11 cellular contexts compared by ENCODE assay signal in genomic region chr4:87117051-87117729, GRCh38.
A peak's percentile ranks its signal among the peaks of the same experiment; 100 is the strongest.
DNase-seq lines count a peak whose midpoint lies in the region; ATAC-seq, FAIRE-seq and TF ChIP-seq lines count a peak whose summit lies in the region.
"Had no signal": no experiment of that assay in that cellular context is flagged by ENCODE, and none has a peak within 500 bp of the region (broad histone marks: within the 10 kb centered on the region; RNA-seq: fewer than 3 reads in every experiment).

No MANE protein-coding gene starts in this region.

- DNase-seq in H7, result peak; percentile 22
- DNase-seq in astrocyte (ENCODE audit: low read depth), result no peak
- peak; percentile 67 for DNase-seq in kidney
- no peak for DNase-seq in psoas muscle
- no peak for DNase-seq in CD8-positive, alpha-beta T cell
- DNase-seq in NCI-H1092 treated with DMSO at 0.1 percent for 48 hours (lab: John Stamatoyannopoulos, UW), result no peak
- DNase-seq: amniotic stem cell; hippocampal formation; stimulated activated CD4-positive, alpha-beta T cell treated with anti-CD3 and anti-CD28 coated beads, Interleukin-12 subunit alpha, Interleukin-12 subunit beta, amount 100 ng/mL, for 4 hours had no signal

- FAIRE-seq in astrocyte (lab: Jason Lieb, UNC), result no peak
- peak; percentile 90 for FAIRE-seq in kidney (lab: Jason Lieb, UNC)

- peaks cover under 1% of the 10 kb centered on the region for H3K79me2 ChIP-seq in astrocyte (ENCODE audit: insufficient read depth, low read length)

- H3K27me3 ChIP-seq in H7 (ENCODE audit: control insufficient read depth, insufficient read depth, low read length), result no peaks in the 10 kb centered on the region
- H3K27me3 ChIP-seq in astrocyte (ENCODE audit: insufficient read depth, low read length), result no peaks in the 10 kb centered on the region
- H3K27me3 ChIP-seq in psoas muscle (ENCODE audit: insufficient read depth in 3 of 3, low read length in 2 of 3), result no peaks in the 10 kb centered on the region
- no peaks in the 10 kb centered on the region for H3K27me3 ChIP-seq in CD8-positive, alpha-beta T cell (ENCODE audit: insufficient read depth, low read length)

- POLR2A ChIA-PET in CD8-positive, alpha-beta T cell (lab: Charles Lee), result no interaction called here

- no peaks in the 10 kb centered on the region for H3K27me3 Mint-ChIP-seq in astrocyte (ENCODE audit: low read depth, unreplicated experiment)
- no peaks in the 10 kb centered on the region for H3K27me3 Mint-ChIP-seq in CD8-positive, alpha-beta T cell (ENCODE audit: low read depth)

- WGBS in psoas muscle, 3 donors, result 23 to 43% (median 28%) methylated on average over 8 of the region's 8 CpGs

- no peaks in the 10 kb centered on the region for H3K9me3 Mint-ChIP-seq in astrocyte (ENCODE audit: unreplicated experiment)
- no peaks in the 10 kb centered on the region for H3K9me3 Mint-ChIP-seq in CD8-positive, alpha-beta T cell

- peaks cover 10% of the 10 kb centered on the region for H3K4me1 ChIP-seq in astrocyte (ENCODE audit: insufficient read depth, low read length)
- H3K4me1 ChIP-seq in kidney (ENCODE audit: control insufficient read depth in 1 of 2, insufficient read depth in 1 of 2, low read depth in 1 of 2, low read length in 2 of 2), result peaks cover 52 to 60% of the 10 kb centered on the region in 2 donors
- H3K4me1 ChIP-seq in psoas muscle, result peaks cover 64% of the 10 kb centered on the region
- H3K4me1 ChIP-seq in CD8-positive, alpha-beta T cell (ENCODE audit: insufficient read depth, low read length), result no peaks in the 10 kb centered on the region

- peak overlapping the region; percentile 41 for H3K27ac Mint-ChIP-seq in astrocyte (ENCODE audit: unreplicated experiment)
- H3K27ac Mint-ChIP-seq in CD8-positive, alpha-beta T cell, result no peak overlapping the region

- H3K36me3 ChIP-seq in H7 (replicated peaks; ENCODE audit: control insufficient read depth, insufficient read depth, low read length), result peaks cover 16% of the 10 kb centered on the region
- no peaks in the 10 kb centered on the region for H3K36me3 ChIP-seq in astrocyte (ENCODE audit: insufficient read depth, low read length)
- H3K36me3 ChIP-seq in kidney (ENCODE audit: control insufficient read depth in 1 of 2, insufficient read depth in 2 of 2, low read length in 2 of 2), result peaks cover 31 to 34% of the 10 kb centered on the region in 2 donors
- H3K36me3 ChIP-seq in psoas muscle (ENCODE audit: insufficient read depth in 1 of 2, low read depth in 1 of 2), result peaks cover 5 to 54% of the 10 kb centered on the region in 2 donors
- H3K36me3 ChIP-seq in CD8-positive, alpha-beta T cell (ENCODE audit: insufficient read depth, low read length), result peaks cover 21% of the 10 kb centered on the region

- H3K4me3 Mint-ChIP-seq in astrocyte (ENCODE audit: unreplicated experiment), result no peak overlapping the region
- H3K4me3 Mint-ChIP-seq in CD8-positive, alpha-beta T cell, result no peak overlapping the region

- H3K9ac ChIP-seq in astrocyte (ENCODE audit: low read length), result no peak overlapping the region
- peak overlapping the region in 1 of 2 donors; percentile 62 for H3K9ac ChIP-seq in kidney (ENCODE audit: low read length in 2 of 2)

- H3K9me3 ChIP-seq in astrocyte (ENCODE audit: insufficient read depth, low read depth, low read length) (no peaks in the 10 kb centered on the region), kidney (ENCODE audit: control insufficient read depth in 1 of 2, low read length in 2 of 2) (no peaks in the 10 kb centered on the region), psoas muscle (no peaks in the 10 kb centered on the region)
- H3K9me3 ChIP-seq in CD8-positive, alpha-beta T cell (ENCODE audit: low read length), result no peaks in the 10 kb centered on the region

- H4K20me1 ChIP-seq in astrocyte (ENCODE audit: insufficient read depth, low read length), result no peaks in the 10 kb centered on the region

- H3K4me2 ChIP-seq in astrocyte (ENCODE audit: low read length), result no peak overlapping the region

- H3K36me3 Mint-ChIP-seq in astrocyte (ENCODE audit: low read depth, unreplicated experiment), result peaks cover 32% of the 10 kb centered on the region
- H3K36me3 Mint-ChIP-seq in CD8-positive, alpha-beta T cell, result peaks cover 81% of the 10 kb centered on the region

- TF ChIP-seq CTCF in astrocyte (IDR thresholded peaks at IDR 0.05; ENCODE audit: insufficient read depth, low read depth, low read length), result no peak
- no peak for TF ChIP-seq CTCF in kidney (IDR thresholded peaks at IDR 0.05; ENCODE audit: borderline replicate concordance, extremely low read depth, insufficient read depth)
- no peak for TF ChIP-seq CTCF in psoas muscle (IDR thresholded peaks at IDR 0.05)
- TF ChIP-seq CTCF in CD8-positive, alpha-beta T cell (IDR thresholded peaks at IDR 0.05), result no peak

- H3K4me1 Mint-ChIP-seq in astrocyte (ENCODE audit: low read depth, unreplicated experiment), result peaks cover 55% of the 10 kb centered on the region
- peaks cover 16% of the 10 kb centered on the region for H3K4me1 Mint-ChIP-seq in CD8-positive, alpha-beta T cell (ENCODE audit: low read depth)

- ATAC-seq in psoas muscle (peak in 1 of 4 donors; percentile 39), esophagus mucosa (no peak), GM19467 (IDR thresholded peaks at IDR 0.05; ENCODE audit: unreplicated experiment) (no peak)
- ATAC-seq in CD8-positive, alpha-beta T cell, result no peak

- CTCF ChIA-PET in CD8-positive, alpha-beta T cell (lab: Charles Lee), result interaction anchor here (1.0 to 3.9 kb wide), 3 partner anchors 34 to 195 kb away, joined by 3 to 15 read pairs (median 5); no protein-coding TSS in a partner anchor

- H3K27ac ChIP-seq in astrocyte (ENCODE audit: low read depth, low read length), result no peak overlapping the region
- peak overlapping the region; percentile 88 to 90 for H3K27ac ChIP-seq in kidney (ENCODE audit: low read depth in 2 of 2, low read length in 2 of 2)
- H3K27ac ChIP-seq in psoas muscle, result peak overlapping the region; percentile 87
- H3K27ac ChIP-seq in CD8-positive, alpha-beta T cell (ENCODE audit: low read depth, low read length), result no peak overlapping the region

- intact Hi-C loops in kidney (cut with DNase I) (no loop called here), psoas muscle (cut with DNase I) (loop anchor here in 1 of 2 donors (10.0 kb wide), 1 partner anchor 622 kb away; no protein-coding TSS in a partner anchor)
- intact Hi-C loops in CD8-positive, alpha-beta T cell (cut with DNase I, micrococcal nuclease), result no loop called here

- H2AFZ ChIP-seq in astrocyte (ENCODE audit: low read depth, low read length), result no peak overlapping the region

- H3K4me3 ChIP-seq in H7 (ENCODE audit: insufficient read depth, low read depth, low read length) (no peak overlapping the region), astrocyte (ENCODE audit: insufficient read depth, low read depth, low read length) (no peak overlapping the region), kidney (ENCODE audit: low read length in 2 of 2) (peak overlapping the region in 1 of 2 donors; percentile 6), psoas muscle (peak overlapping the region; percentile 29)
- H3K4me3 ChIP-seq in CD8-positive, alpha-beta T cell (ENCODE audit: low read depth, low read length), result no peak overlapping the region

Comparison
In these comparisons a context has a peak if more than half of its experiments do, and no peak if none do; other contexts are left out.
1. DNase-seq: peak in H7 (single experiment) and kidney (single experiment); none in astrocyte (single experiment), psoas muscle (0 of 2), CD8-positive, alpha-beta T cell (0 of 7) and NCI-H1092 treated with DMSO at 0.1 percent for 48 hours (single experiment).
2. H3K27ac ChIP-seq: peak in kidney (2 of 2) and psoas muscle (single experiment); none in astrocyte (single experiment) and CD8-positive, alpha-beta T cell (single experiment).